ENCODE assay signal across 9 cellular contexts in the genomic region with DNA sequence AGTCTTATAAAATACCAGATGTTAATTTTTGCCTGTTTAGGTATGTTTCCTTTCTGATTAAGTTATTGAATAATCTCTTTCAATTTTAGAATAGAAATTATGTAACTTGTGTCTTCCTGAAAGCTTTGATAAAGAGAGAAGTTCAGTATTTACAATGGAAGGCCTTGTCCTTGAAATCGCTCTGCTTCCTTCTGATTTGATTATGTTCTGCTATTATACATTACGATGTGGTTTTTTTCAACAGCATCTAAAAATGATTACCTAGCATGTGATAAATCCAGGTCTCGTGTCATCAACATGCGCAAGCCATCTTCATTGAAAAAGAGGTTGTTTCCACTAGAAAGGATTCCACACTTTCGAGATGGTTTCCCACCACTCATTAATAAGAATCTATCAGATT.
"Had no signal": no experiment of that assay in that cellular context is flagged by ENCODE, and none has a peak within 500 bp of the region (broad histone marks: within the 10 kb centered on the region; RNA-seq: fewer than 3 reads in every experiment).

No MANE protein-coding gene starts in this region.

- H3K27ac ChIP-seq: GM23248, HL-60 had no signal

- DNase-seq: GM23248, GOT3, H7, HFFc6, IMR-90 had no signal

- H3K9me3 Mint-ChIP-seq: HFFc6 had no signal

- H3K4me3 ChIP-seq: GM23248, HAP-1, K562 had no signal

- FAIRE-seq: K562 had no signal

- H3K4me1 ChIP-seq: HAP-1 had no signal

- H2AFZ ChIP-seq: GM23248 had no signal

- H3K9ac ChIP-seq: GM23248 had no signal

- H3K4me3 Mint-ChIP-seq: HFFc6 had no signal

- H3K9me3 ChIP-seq: HAP-1 had no signal

- H3K36me3 ChIP-seq: HAP-1 had no signal

- ATAC-seq: HCT116, K562 had no signal
